In the genomic region with DNA sequence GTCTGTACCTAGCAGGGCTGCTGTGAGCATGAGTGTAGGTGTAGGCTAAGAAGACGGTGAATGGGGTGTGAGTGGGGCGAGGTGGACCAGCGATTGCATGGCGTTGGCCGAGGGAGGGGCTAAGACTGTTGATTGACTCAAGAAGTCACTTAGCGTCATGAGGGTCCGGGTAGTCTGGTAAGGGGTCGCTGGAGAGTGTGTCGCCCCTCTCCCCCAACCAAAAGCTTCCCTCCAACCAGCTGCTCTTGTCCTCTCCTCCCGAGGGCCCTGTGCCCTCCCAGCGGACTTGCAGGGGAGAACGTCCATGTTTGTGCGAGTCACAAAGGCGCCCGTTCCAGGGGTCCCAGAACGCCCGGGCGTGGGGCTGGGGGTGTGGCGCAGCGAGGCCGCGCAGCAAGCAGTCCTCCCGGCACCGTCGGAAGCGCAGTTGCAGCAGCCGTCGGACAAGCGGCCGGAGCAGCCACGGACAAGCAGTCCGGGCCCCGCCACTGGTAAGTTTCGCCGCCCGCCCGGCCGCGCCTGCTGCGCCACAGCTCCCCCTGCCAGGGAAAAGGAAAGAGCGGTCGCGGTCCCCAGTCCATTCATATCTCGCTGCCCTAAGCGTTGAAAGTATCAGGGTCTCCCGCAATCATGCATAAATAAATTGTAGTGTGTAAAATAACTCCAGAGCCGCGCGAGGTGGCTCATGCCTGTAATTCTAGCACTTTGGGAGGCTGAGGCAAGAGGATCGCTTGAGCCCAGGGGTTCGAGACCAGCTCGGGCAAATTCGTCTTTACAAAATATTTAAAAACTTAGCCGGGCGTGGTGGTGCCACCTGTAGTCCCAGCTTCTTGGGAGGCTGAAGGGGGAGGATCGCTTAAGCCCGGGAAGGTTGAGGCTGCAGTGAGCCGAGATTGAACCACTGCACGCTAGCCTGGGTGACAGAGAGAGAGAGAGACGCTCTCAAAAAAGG, we compare ENCODE assay signal across 8 cellular contexts. TPM values are rescaled to one million over a fixed set of nuclear protein-coding genes. Genes with fewer than 3 reads are reported as not detected.
DNase-seq lines count a peak whose midpoint lies in the region; ATAC-seq, FAIRE-seq and TF ChIP-seq lines count a peak whose summit lies in the region.

Gene CCDC63, plus strand, starts transcription at position 373 of the 952 bp plus-strand sequence. CDS start 5,968 bp downstream, outside the sequence.

- 0 out of 2 replicates have a peak within 1 kb of the TSS, but pooled peaks have one; percentile 41 for H2AFZ ChIP-seq in SK-N-SH (ENCODE audit: low read depth)

- WGBS in SK-N-SH (ENCODE audit: low lambda C conversion rate) = 31% methylated on average over 31 of the region's 60 CpGs

- peaks cover 23% of the 10 kb centered on the region for H3F3A ChIP-seq in SK-N-SH (replicated peaks; ENCODE audit: insufficient read depth)

- no peaks in the 10 kb centered on the region for H3K27me3 ChIP-seq in SK-N-SH (ENCODE audit: insufficient read depth)
- H3K27me3 ChIP-seq in bronchial epithelial cell (ENCODE audit: control insufficient read depth, insufficient read depth, low read length) = peaks cover 5% of the 10 kb centered on the region

- DNase-seq in Right ventricle myocardium inferior (ENCODE audit: missing footprints) (peak; percentile 77), cardiac septum (ENCODE audit: low spot score) (no peak), SK-N-SH (peak; percentile 86), bronchial epithelial cell (ENCODE audit: low read depth) (no peak), kidney (peak; percentile 88)
- peak; percentile 11 to 24 for DNase-seq in stimulated activated CD4-positive, alpha-beta T cell treated with anti-CD3 and anti-CD28 coated beads, Interleukin-4, amount 100 ng/mL, for 4 hours

- H3K9me3 ChIP-seq in SK-N-SH = no peaks in the 10 kb centered on the region
- H3K9me3 ChIP-seq in kidney (ENCODE audit: control insufficient read depth in 1 of 2, low read length in 2 of 2) = no peaks in the 10 kb centered on the region

- TF ChIP-seq CTCF in SK-N-SH (IDR thresholded peaks at IDR 0.05) (peak; percentile 45), bronchial epithelial cell (IDR thresholded peaks at IDR 0.05; ENCODE audit: insufficient read depth, low read length, severe bottlenecking) (peak; percentile 58), kidney (IDR thresholded peaks at IDR 0.05; ENCODE audit: borderline replicate concordance, extremely low read depth, insufficient read depth) (peak; percentile 31)

- CTCF ChIA-PET in SK-N-SH (lab: Yijun Ruan, JAX) = interaction anchor here (0.6 to 5.1 kb wide), 21 partner anchors 9 to 284 kb away, joined by 3 to 35 read pairs (median 4); no protein-coding TSS in a partner anchor

- TF ChIP-seq RAD21 in SK-N-SH (IDR thresholded peaks at IDR 0.05; ENCODE audit: low read length) = peak; percentile 48

- H3K27ac ChIP-seq in SK-N-SH (ENCODE audit: low read depth in 2 of 2, low read length in 1 of 2) (no peak within 1 kb of the TSS), kidney (ENCODE audit: low read depth in 2 of 2, low read length in 2 of 2) (no peak within 1 kb of the TSS)

- POLR2A ChIA-PET in SK-N-SH (lab: Yijun Ruan, JAX) = interaction anchor here (0.6 kb wide), 1 partner anchor 626 kb away, joined by 3 read pairs; no protein-coding TSS in a partner anchor

- intact Hi-C loops in Right ventricle myocardium inferior (cut with DNase I) = loop anchor here (5.0 kb wide), 1 partner anchor 40 kb away; no protein-coding TSS in a partner anchor
- intact Hi-C loops in cardiac septum (cut with DNase I) = no loop called here
- intact Hi-C loops in kidney (cut with DNase I) = no loop called here

- no peak for FAIRE-seq in bronchial epithelial cell (lab: Jason Lieb, UNC)
- no peak for FAIRE-seq in kidney (lab: Jason Lieb, UNC)

- H3K9me2 ChIP-seq in SK-N-SH = no peaks in the 10 kb centered on the region

- H3K36me3 ChIP-seq in SK-N-SH (replicated peaks in 1 of 2; ENCODE audit: control insufficient read depth in 1 of 2, insufficient read depth in 2 of 2, low read length in 1 of 2) (no peaks in the 10 kb centered on the region), bronchial epithelial cell (ENCODE audit: control insufficient read depth, insufficient read depth, low read length) (no peaks in the 10 kb centered on the region), kidney (ENCODE audit: control insufficient read depth in 1 of 2, insufficient read depth in 2 of 2, low read length in 2 of 2) (no peaks in the 10 kb centered on the region)

- peak within 1 kb of the TSS in 1 of 2 experiments; percentile 24; a peak in 1 of 4 replicates for H3K4me3 ChIP-seq in SK-N-SH (ENCODE audit: low read depth in 2 of 2, low read length in 1 of 2)
- peak within 1 kb of the TSS; percentile 5 for H3K4me3 ChIP-seq in bronchial epithelial cell (ENCODE audit: low read depth, low read length)
- H3K4me3 ChIP-seq in kidney (ENCODE audit: low read length in 2 of 2) = no peak within 1 kb of the TSS

- TF ChIP-seq EP300 in SK-N-SH (IDR thresholded peaks at IDR 0.05; ENCODE audit: borderline replicate concordance in 1 of 2, low read depth in 1 of 2, low read length in 1 of 2) = no peak

- H3K4me2 ChIP-seq in SK-N-SH = peak within 1 kb of the TSS; percentile 55; the same call in 1 of the 2 replicates

- no peaks in the 10 kb centered on the region; the same call in 1 of the 2 replicates for H4K20me1 ChIP-seq in SK-N-SH (ENCODE audit: insufficient read depth)

- H3K9ac ChIP-seq in SK-N-SH = no peak within 1 kb of the TSS
- no peak within 1 kb of the TSS for H3K9ac ChIP-seq in kidney (ENCODE audit: low read length in 2 of 2)

- ATAC-seq in Right ventricle myocardium inferior (peak; percentile 35), HG03521 (IDR thresholded peaks at IDR 0.05; ENCODE audit: unreplicated experiment) (no peak), GM19467 (IDR thresholded peaks at IDR 0.05; ENCODE audit: unreplicated experiment) (no peak)

- H3K79me2 ChIP-seq in SK-N-SH (ENCODE audit: insufficient read depth) = no peaks in the 10 kb centered on the region

- H3K4me1 ChIP-seq in SK-N-SH (ENCODE audit: control insufficient read depth in 1 of 2, insufficient read depth in 2 of 2, low read depth in 1 of 2, low read length in 1 of 2) (peaks cover 3 to 7% of the 10 kb centered on the region in 2 experiments; a peak in 1 of 4 replicates), kidney (ENCODE audit: control insufficient read depth in 1 of 2, insufficient read depth in 1 of 2, low read depth in 1 of 2, low read length in 2 of 2) (no peaks in the 10 kb centered on the region)

TF ChIP-seq in SK-N-SH, 30 proteins besides CTCF, POLR2A, EP300 and RAD21:
- TF ChIP-seq SMC3 (IDR thresholded peaks at IDR 0.05; ENCODE audit: low read depth, low read length) (peak; percentile 46; the same call in 1 of the 2 replicates), MXI1 (IDR thresholded peaks at IDR 0.05; ENCODE audit: low read depth, low read length) (no peak), RCOR1 (IDR thresholded peaks at IDR 0.05; ENCODE audit: low read length) (0 out of 2 replicates have a peak, but pooled peaks have one; percentile 18), MEF2A (IDR thresholded peaks at IDR 0.05; ENCODE audit: borderline replicate concordance, low read depth) (no peak)

RNA-seq across cellular contexts. Expression of gene CCDC63, which starts in this region (rescaled TPM):
- not detected for total RNA-seq in Right ventricle myocardium inferior
- not detected for total RNA-seq in cardiac septum
- not detected in 2 replicates for polyA plus RNA-seq in SK-N-SH (2012; rRNA removed)
- polyA plus RNA-seq in SK-N-SH (2012; cell fraction: cytosol; rRNA removed) = 0.01 TPM in 1 of 2 replicates, not detected in the other
- polyA plus RNA-seq in SK-N-SH (2012; cell fraction: nucleus; rRNA removed) = not detected in 2 replicates
- total RNA-seq in bronchial epithelial cell = not detected in 2 replicates
- total RNA-seq in kidney = not detected
- not detected for polyA plus RNA-seq in kidney (ENCODE audit: insufficient read depth, low read depth, low replicate concordance)

Comparison
In these comparisons a context has a peak if more than half of its experiments do, and no peak if none do; other contexts are left out.
1. Peak in DNase-seq and ATAC-seq in Right ventricle myocardium inferior; RNA of the gene not detected or under 1 TPM.
2. Peak in DNase-seq and H3K4me2 ChIP-seq in SK-N-SH; RNA of the gene not detected or under 1 TPM.
3. Peak in DNase-seq in kidney; RNA of the gene not detected or under 1 TPM.
4. DNase-seq: peak in stimulated activated CD4-positive, alpha-beta T cell treated with anti-CD3 and anti-CD28 coated beads, Interleukin-4, amount 100 ng/mL, for 4 hours (2 of 2); none in cardiac septum (single experiment) and bronchial epithelial cell (single experiment).
5. Peak in every context shown above with its lines, with median percentiles within 50 percentile points of each other: CTCF ChIP-seq.